In the genomic region with DNA sequence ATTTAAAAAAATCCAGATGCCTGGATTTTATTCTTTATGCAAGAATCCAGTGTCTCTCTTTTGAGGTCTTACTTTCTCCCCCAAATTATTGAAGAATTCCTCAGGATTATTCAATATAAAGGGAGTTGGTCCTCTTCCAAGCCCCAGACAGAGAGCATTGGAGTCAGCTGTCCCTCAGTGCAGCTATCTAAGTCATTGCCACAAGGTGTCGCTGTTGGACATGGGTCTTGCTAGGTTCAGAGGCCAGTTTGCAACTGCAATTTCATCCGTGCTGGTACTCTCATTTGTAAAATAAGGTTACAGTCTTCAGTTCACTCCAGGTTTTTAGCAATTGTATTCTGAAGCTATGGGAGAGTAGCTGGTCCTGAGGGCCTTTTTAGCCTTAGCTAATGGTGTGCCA, we compare ENCODE assay signal across 8 cellular contexts. TPM values are rescaled to one million over a fixed set of nuclear protein-coding genes. Genes with fewer than 3 reads are reported as not detected.
DNase-seq lines count a peak whose midpoint lies in the region; ATAC-seq, FAIRE-seq and TF ChIP-seq lines count a peak whose summit lies in the region.

No MANE protein-coding gene starts in this region.

- TF ChIP-seq CTCF in AG09319 (IDR thresholded peaks at IDR 0.05; ENCODE audit: low read depth, low read length) (peak; percentile 41), GM12864 (IDR thresholded peaks at IDR 0.05; ENCODE audit: low read depth, low read length, missing control alignments) (peak; percentile 80), RWPE1 (conservative IDR thresholded peaks at IDR 0.05; ENCODE audit: low read depth) (peak; percentile 78), dorsolateral prefrontal cortex (IDR thresholded peaks at IDR 0.05 in 54 of 56, conservative IDR thresholded peaks at IDR 0.05 in 2 of 56; ENCODE audit: low read depth in 1 of 56, partially characterized antibody in 56 of 56) (peak in 55 of 56 donors; percentile 16 to 76 (median 58))

- H3K36me3 Mint-ChIP-seq in naive B cell = no peaks in the 10 kb centered on the region

- H3K4me3 Mint-ChIP-seq in naive B cell = no peak overlapping the region

- FAIRE-seq in HTR-8/SVneo (lab: Jason Lieb, UNC) = peak; percentile 26

- H3K27ac ChIP-seq in RWPE1 (no peak overlapping the region), dorsolateral prefrontal cortex (no peak overlapping the region)

- peaks cover 0 to 8% (median 0%) of the 10 kb centered on the region in 45 donors for H3K27me3 ChIP-seq in dorsolateral prefrontal cortex

- H3K4me3 ChIP-seq in GM12864 (ENCODE audit: low read depth, low read length) (no peak overlapping the region), dorsolateral prefrontal cortex (no peak overlapping the region)

- peak; percentile 73 to 80 for ATAC-seq in naive B cell (ENCODE audit: low read depth in 2 of 2)

- H3K27me3 Mint-ChIP-seq in naive B cell = peaks cover 8 to 12% (median 11%) of the 10 kb centered on the region in 3 donors

- H3K27ac Mint-ChIP-seq in naive B cell = peak overlapping the region in 1 of 6 donors; percentile 56

- peaks cover 0 to under 1% (median under 1%) of the 10 kb centered on the region in 3 donors for H3K4me1 Mint-ChIP-seq in naive B cell

- H3K9me3 Mint-ChIP-seq in naive B cell = peaks cover 0 to 28% (median 19%) of the 10 kb centered on the region in 7 donors

- POLR2A ChIA-PET in RWPE1 (lab: Yijun Ruan, JAX; ENCODE audit: low non-redundant PET) = no interaction called here

- DNase-seq in AG09319 (ENCODE audit: extremely low read depth, low read depth) = no peak
- DNase-seq in GM12864 (ENCODE audit: low read depth) = peak; percentile 33
- DNase-seq in HTR-8/SVneo (ENCODE audit: insufficient read length, low spot score) = no peak
- no peak for DNase-seq in RWPE1 (ENCODE audit: low spot score)
- DNase-seq in dorsolateral prefrontal cortex = no peak
- DNase-seq in naive B cell = peak; percentile 34
- no peak for DNase-seq in middle frontal gyrus (ENCODE audit: extremely low spot score, low spot score)
- DNase-seq in NCI-H2029 (lab: John Stamatoyannopoulos, UW) = no peak

- intact Hi-C loops in dorsolateral prefrontal cortex (cut with DNase I) = loop anchor here (5.0 to 10.0 kb wide), 3 partner anchors 239 to 294 kb away; no protein-coding TSS in a partner anchor

- CTCF ChIA-PET in RWPE1 (lab: Yijun Ruan, JAX) = interaction anchor here (0.8 to 1.7 kb wide), 9 partner anchors 8 to 356 kb away, joined by 3 to 7 read pairs (median 4); no protein-coding TSS in a partner anchor

RNA-seq across cellular contexts. Expression of gene CCN2, which starts 27.8 kb away (rescaled TPM):
- 10 to 100 TPM in 105 of 120 experiments, 1 to 10 TPM in 15; 3.8 to 82.4 (median 17.0) TPM for total RNA-seq in dorsolateral prefrontal cortex
- 1 to 10 TPM in 5 of 6 donors, not detected in 1; 1.3 to 7.9 (median 3.5) TPM for polyA plus RNA-seq in naive B cell (ENCODE audit: low read depth in 6 of 6)

Comparison
In these comparisons a context has a peak if more than half of its experiments do, and no peak if none do; other contexts are left out.
1. DNase-seq: peak in GM12864 (single experiment) and naive B cell (single experiment); none in AG09319 (single experiment), HTR-8/SVneo (single experiment), RWPE1 (single experiment), dorsolateral prefrontal cortex (0 of 10), middle frontal gyrus (single experiment) and NCI-H2029 (single experiment).
2. Peak in every context shown above with its lines, with median percentiles within 50 percentile points of each other: CTCF ChIP-seq.